ENCODE assay signal across 8 cellular contexts in the genomic region with DNA sequence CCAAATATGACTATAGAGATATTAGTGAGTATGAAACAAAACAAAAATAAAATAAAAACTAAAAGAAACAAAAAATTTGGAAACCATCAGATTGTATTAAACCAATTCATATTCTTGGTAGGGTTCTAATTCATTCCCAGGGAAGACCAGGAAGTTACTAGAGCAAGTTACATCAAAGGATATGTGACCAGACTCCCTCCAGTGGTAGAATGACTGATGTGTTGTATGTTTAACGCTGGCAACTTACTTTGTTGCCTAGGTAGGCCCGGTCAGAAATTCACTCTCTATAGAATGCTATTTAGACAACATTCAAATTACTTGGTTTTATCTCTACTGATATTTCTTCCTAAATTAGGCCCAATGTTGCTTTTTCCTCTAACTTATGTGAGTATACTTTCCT. TPM values are rescaled to one million over a fixed set of nuclear protein-coding genes. Genes with fewer than 3 reads are reported as not detected.
A peak's percentile ranks its signal among the peaks of the same experiment; 100 is the strongest.
DNase-seq lines count a peak whose midpoint lies in the region; ATAC-seq and TF ChIP-seq lines count a peak whose summit lies in the region.

No MANE protein-coding gene starts in this region.

- no peak overlapping the region for H3K27ac Mint-ChIP-seq in CD4-positive, alpha-beta T cell

- peaks cover 18% of the 10 kb centered on the region for H3K27me3 Mint-ChIP-seq in CD4-positive, alpha-beta T cell

- H3K27ac ChIP-seq in AG04450 (ENCODE audit: low read depth, low read length), result no peak overlapping the region
- no peak overlapping the region for H3K27ac ChIP-seq in CD4-positive, alpha-beta T cell (ENCODE audit: low read depth, low read length)

- peaks cover 5% of the 10 kb centered on the region; the same call in 1 of the 2 replicates for H3K9me3 ChIP-seq in AG04450 (ENCODE audit: control insufficient read depth, insufficient read depth, low read length)
- H3K9me3 ChIP-seq in CD4-positive, alpha-beta T cell (ENCODE audit: control insufficient read depth, low read length), result no peaks in the 10 kb centered on the region

- peak; percentile 73 for ATAC-seq in GM18519 (IDR thresholded peaks at IDR 0.05; ENCODE audit: low FRiP score, unreplicated experiment)
- ATAC-seq in CD4-positive, alpha-beta T cell (ENCODE audit: poor library complexity), result no peak

- no peaks in the 10 kb centered on the region for H3K9me3 Mint-ChIP-seq in CD4-positive, alpha-beta T cell

- POLR2A ChIA-PET in AG04450 (lab: Yijun Ruan, JAX), result no interaction called here
- POLR2A ChIA-PET in CD4-positive, alpha-beta T cell (lab: Charles Lee), result no interaction called here

- CTCF ChIA-PET in AG04450 (lab: Charles Lee), result no interaction called here
- CTCF ChIA-PET in CD4-positive, alpha-beta T cell (lab: Charles Lee), result no interaction called here

- no peak overlapping the region for H3K4me3 Mint-ChIP-seq in CD4-positive, alpha-beta T cell

- no peak overlapping the region for H3K4me3 ChIP-seq in AG04450 (ENCODE audit: low read depth, low read length)

- intact Hi-C loops in CD4-positive, alpha-beta T cell (cut with DNase I, micrococcal nuclease), result no loop called here

- in situ Hi-C loops in KBM-7 (cut with MboI; ENCODE audit: low pct_unique_long_range_greater_than_20kb, low sequenced_read_pairs), result no loop called here

- DNase-seq in AG04450 (ENCODE audit: low read depth, low spot score) (no peak), KBM-7 (peak; percentile 39), SK-N-DZ (ENCODE audit: low spot score) (peak; percentile 81), glomerular visceral epithelial cell (ENCODE audit: extremely low spot score) (peak; percentile 53), smooth muscle cell of the brain vasculature (ENCODE audit: low read depth, low spot score) (peak; percentile 32), 8988T (no peak)
- DNase-seq in CD4-positive, alpha-beta T cell, result no peak

- H3K36me3 Mint-ChIP-seq in CD4-positive, alpha-beta T cell (ENCODE audit: low read depth), result no peaks in the 10 kb centered on the region

- no peaks in the 10 kb centered on the region for H3K4me1 Mint-ChIP-seq in CD4-positive, alpha-beta T cell (ENCODE audit: low read depth)

- peaks cover 6% of the 10 kb centered on the region for H3K27me3 ChIP-seq in AG04450 (ENCODE audit: control insufficient read depth, insufficient read depth, low read length)
- peaks cover 4% of the 10 kb centered on the region for H3K27me3 ChIP-seq in CD4-positive, alpha-beta T cell (ENCODE audit: control insufficient read depth, insufficient read depth, low read length)

- peak; percentile 55 for TF ChIP-seq CTCF in AG04450 (IDR thresholded peaks at IDR 0.05; ENCODE audit: low read depth, low read length)
- TF ChIP-seq CTCF in CD4-positive, alpha-beta T cell (IDR thresholded peaks at IDR 0.05), result no peak

RNA-seq across cellular contexts. Expression of a gene that starts 5.2 kb away (rescaled TPM):
- polyA plus RNA-seq in AG04450 (2011; rRNA removed), result not detected in 2 replicates
- polyA minus RNA-seq in AG04450 (2011; rRNA and poly(A)+ RNA removed), result not detected in 2 replicates
- 32.7 and 44.5 TPM in 2 replicates for polyA plus RNA-seq in SK-N-DZ (2014; cell fraction: cytosol; rRNA removed)
- 16.8 and 22.4 TPM in 2 replicates for polyA plus RNA-seq in SK-N-DZ (2014; cell fraction: nucleus; rRNA removed)
- not detected for total RNA-seq in CD4-positive, alpha-beta T cell

Comparison
In these comparisons a context has a peak if more than half of its experiments do, and no peak if none do; other contexts are left out.
1. DNase-seq: peak in KBM-7 (single experiment), SK-N-DZ (single experiment), glomerular visceral epithelial cell (single experiment) and smooth muscle cell of the brain vasculature (single experiment); none in AG04450 (single experiment), 8988T (single experiment) and CD4-positive, alpha-beta T cell (0 of 10).